In the genomic region with DNA sequence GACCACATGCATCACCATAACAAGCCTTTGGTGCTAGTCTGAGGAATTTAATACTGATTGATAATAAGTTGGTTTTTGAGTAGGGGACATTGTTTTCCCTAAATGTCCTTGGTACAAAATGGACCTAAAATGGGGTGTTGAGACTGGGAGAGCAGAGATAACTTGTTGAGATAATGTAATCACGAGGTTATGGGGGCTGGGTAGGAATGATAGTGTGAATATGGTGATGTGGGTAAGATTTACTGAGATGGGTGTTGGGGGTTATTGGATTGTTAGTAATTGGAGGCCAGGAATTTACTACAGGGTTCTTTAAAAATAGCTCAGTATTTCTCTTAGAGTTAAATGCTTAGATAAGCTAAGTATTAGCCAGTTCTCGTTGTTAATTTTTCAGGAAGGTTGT, we compare ENCODE assay signal across 20 cellular contexts.
"Had no signal": no experiment of that assay in that cellular context is flagged by ENCODE, and none has a peak within 500 bp of the region (broad histone marks: within the 10 kb centered on the region; RNA-seq: fewer than 3 reads in every experiment).

No MANE protein-coding gene starts in this region.

- DNase-seq: activated CD4-positive, alpha-beta T cell treated with anti-CD3 and anti-CD28 coated beads, Interleukin-2, amount 10 ng/mL, durations not matched to agents 24 days and 14 days; activated CD4-positive, CD25-positive, alpha-beta regulatory T cell; activated CD8-positive, alpha-beta memory T cell treated with anti-CD3 and anti-CD28 coated beads for 24 hours; activated gamma-delta T cell treated with Interleukin-2 at 50 U/mL for 16 hours; activated naive CD8-positive, alpha-beta T cell treated with anti-CD3 and anti-CD28 coated beads for 36 hours; effector CD4-positive, alpha-beta T cell; foreskin melanocyte; immature natural killer cell; left cardiac atrium; lower lobe of right lung; spleen; stimulated activated naive CD8-positive, alpha-beta T cell treated with anti-CD3 and anti-CD28 coated beads, Interleukin-15, amount 100 ng/mL, for 72 hours; upper lobe of left lung had no signal

- H3K9me3 Mint-ChIP-seq: activated CD4-positive, alpha-beta T cell treated with anti-CD3 and anti-CD28 coated beads, Interleukin-2, amount 10 ng/mL, durations not matched to agents 24 days and 14 days; activated naive CD8-positive, alpha-beta T cell treated with anti-CD3 and anti-CD28 coated beads for 36 hours; brain; central memory CD8-positive, alpha-beta T cell; immature natural killer cell; mesothelial cell of epicardium; stimulated activated naive CD8-positive, alpha-beta T cell treated with anti-CD3 and anti-CD28 coated beads, Interleukin-15, amount 100 ng/mL, for 72 hours; T-helper 1 cell treated with Interleukin-12 subunit alpha and Interleukin-12 subunit beta and Interleukin-4 antibody, amounts not matched to agents 30 μg/mL and 1 μg/mL, for 36 hours had no signal

- H3K27me3 ChIP-seq: spleen, upper lobe of left lung had no signal

- H3K27ac Mint-ChIP-seq: activated CD4-positive, alpha-beta T cell treated with anti-CD3 and anti-CD28 coated beads, Interleukin-2, amount 10 ng/mL, durations not matched to agents 24 days and 14 days; activated naive CD8-positive, alpha-beta T cell treated with anti-CD3 and anti-CD28 coated beads for 36 hours; brain; immature natural killer cell; mesothelial cell of epicardium; stimulated activated naive CD8-positive, alpha-beta T cell treated with anti-CD3 and anti-CD28 coated beads, Interleukin-15, amount 100 ng/mL, for 72 hours; T-helper 1 cell treated with Interleukin-12 subunit alpha and Interleukin-12 subunit beta and Interleukin-4 antibody, amounts not matched to agents 30 μg/mL and 1 μg/mL, for 36 hours had no signal

- H3K4me3 Mint-ChIP-seq: activated CD4-positive, alpha-beta T cell treated with anti-CD3 and anti-CD28 coated beads, Interleukin-2, amount 10 ng/mL, durations not matched to agents 24 days and 14 days; activated naive CD8-positive, alpha-beta T cell treated with anti-CD3 and anti-CD28 coated beads for 36 hours; brain; central memory CD8-positive, alpha-beta T cell; immature natural killer cell; mesothelial cell of epicardium; stimulated activated naive CD8-positive, alpha-beta T cell treated with anti-CD3 and anti-CD28 coated beads, Interleukin-15, amount 100 ng/mL, for 72 hours; T-helper 1 cell treated with Interleukin-12 subunit alpha and Interleukin-12 subunit beta and Interleukin-4 antibody, amounts not matched to agents 30 μg/mL and 1 μg/mL, for 36 hours had no signal

- H3K36me3 ChIP-seq: lower lobe of right lung, prostate gland, spleen, upper lobe of left lung had no signal

- H3K4me3 ChIP-seq: coronary artery, prostate gland, upper lobe of left lung had no signal

- H3K27ac ChIP-seq: coronary artery, lower lobe of right lung, prostate gland, upper lobe of left lung had no signal

- H3K4me1 ChIP-seq: prostate gland had no signal

- H3K27me3 Mint-ChIP-seq: activated CD4-positive, alpha-beta T cell treated with anti-CD3 and anti-CD28 coated beads, Interleukin-2, amount 10 ng/mL, durations not matched to agents 24 days and 14 days; activated naive CD8-positive, alpha-beta T cell treated with anti-CD3 and anti-CD28 coated beads for 36 hours; central memory CD8-positive, alpha-beta T cell; stimulated activated naive CD8-positive, alpha-beta T cell treated with anti-CD3 and anti-CD28 coated beads, Interleukin-15, amount 100 ng/mL, for 72 hours had no signal

- H3K36me3 Mint-ChIP-seq: activated naive CD8-positive, alpha-beta T cell treated with anti-CD3 and anti-CD28 coated beads for 36 hours; immature natural killer cell; mesothelial cell of epicardium had no signal

- ATAC-seq: left cardiac atrium; lower lobe of right lung; sciatic nerve; stimulated activated naive CD8-positive, alpha-beta T cell treated with anti-CD3 and anti-CD28 coated beads, Interleukin-15, amount 100 ng/mL, for 72 hours had no signal

- H3K9me3 ChIP-seq: lower lobe of right lung, prostate gland, spleen, upper lobe of left lung had no signal
